ENCODE assay signal across 17 cellular contexts in the genomic region with DNA sequence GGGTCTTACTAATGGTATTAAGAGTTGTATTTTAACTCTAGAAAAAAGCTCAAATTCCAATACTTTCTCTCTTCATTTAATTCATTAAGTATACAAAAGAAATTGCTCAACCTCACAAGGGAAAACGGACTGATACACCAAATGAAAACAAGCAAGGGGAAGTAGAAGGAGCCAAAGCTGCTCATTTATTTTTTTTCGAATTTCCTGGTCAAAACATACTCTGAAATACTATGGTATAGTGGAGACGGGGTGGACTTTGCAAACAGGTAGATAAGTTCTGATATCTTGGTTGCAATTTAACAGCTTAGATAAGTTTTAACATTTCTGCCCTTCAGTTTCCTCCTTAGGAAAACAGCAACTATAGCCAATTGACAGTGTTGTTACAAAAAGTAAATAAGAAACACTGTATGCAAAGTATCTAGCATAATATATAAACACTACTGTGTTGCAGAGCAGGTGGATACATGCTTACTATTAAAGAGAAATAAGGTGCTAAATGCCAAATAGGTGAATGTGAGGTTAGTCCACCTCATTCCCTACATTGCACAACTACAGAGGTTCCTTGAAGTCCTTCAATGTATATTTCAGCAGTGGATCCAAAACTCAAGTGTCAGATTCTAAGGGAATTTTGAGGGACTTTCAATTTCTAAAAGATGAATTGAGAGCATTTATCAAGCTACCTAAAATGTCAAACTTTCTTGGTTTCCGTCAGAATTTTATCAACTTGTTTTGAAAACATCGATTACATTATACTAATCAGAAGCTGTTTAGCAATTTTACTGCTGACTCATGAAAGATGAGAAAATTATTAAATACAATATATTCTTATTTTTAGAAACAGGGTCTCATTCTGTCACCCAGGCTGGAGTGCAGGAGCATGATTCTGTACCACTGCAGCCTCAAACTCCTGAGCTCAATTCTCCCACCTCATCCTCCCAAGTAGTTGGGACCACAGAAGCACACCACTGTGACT. TPM values are rescaled to one million over a fixed set of nuclear protein-coding genes. Genes with fewer than 3 reads are reported as not detected.
DNase-seq lines count a peak whose midpoint lies in the region; ATAC-seq and TF ChIP-seq lines count a peak whose summit lies in the region.
"Had no signal": no experiment of that assay in that cellular context is flagged by ENCODE, and none has a peak within 500 bp of the region (broad histone marks: within the 10 kb centered on the region; RNA-seq: fewer than 3 reads in every experiment).

No MANE protein-coding gene starts in this region.

- intact Hi-C loops in right lobe of liver (cut with DNase I) (no loop called here), upper lobe of right lung (cut with DNase I) (no loop called here)

- H3K27me3 Mint-ChIP-seq in activated T-cell treated with anti-CD3 and anti-CD28 coated beads, Interleukin-2, amount 50 U/mL, for 24 hours = no peaks in the 10 kb centered on the region
- H3K27me3 Mint-ChIP-seq in activated T-cell treated with anti-CD3 and anti-CD28 coated beads, Interleukin-2, amount 50 U/mL, for 4 hours (ENCODE audit: low read depth) = no peaks in the 10 kb centered on the region
- no peaks in the 10 kb centered on the region for H3K27me3 Mint-ChIP-seq in activated naive CD8-positive, alpha-beta T cell treated with anti-CD3 and anti-CD28 coated beads, Interleukin-2, amount 10 ng/mL, durations not matched to agents 7 days and 5 days
- H3K27me3 Mint-ChIP-seq: central memory CD8-positive, alpha-beta T cell had no signal

- H3K4me3 ChIP-seq in right lobe of liver = no peak overlapping the region
- H3K4me3 ChIP-seq in upper lobe of right lung = no peak overlapping the region
- H3K4me3 ChIP-seq: psoas muscle had no signal

- peaks cover 30% of the 10 kb centered on the region for H3K4me1 Mint-ChIP-seq in activated T-cell treated with anti-CD3 and anti-CD28 coated beads, Interleukin-2, amount 50 U/mL, for 24 hours (ENCODE audit: low read depth)
- peaks cover 16% of the 10 kb centered on the region for H3K4me1 Mint-ChIP-seq in activated T-cell treated with anti-CD3 and anti-CD28 coated beads, Interleukin-2, amount 50 U/mL, for 4 hours (ENCODE audit: low read depth)
- peaks cover 30% of the 10 kb centered on the region for H3K4me1 Mint-ChIP-seq in activated naive CD8-positive, alpha-beta T cell treated with anti-CD3 and anti-CD28 coated beads, Interleukin-2, amount 10 ng/mL, durations not matched to agents 7 days and 5 days

- peaks cover 0 to 47% (median 11%) of the 10 kb centered on the region in 4 donors for H3K36me3 ChIP-seq in right lobe of liver
- peaks cover 73% of the 10 kb centered on the region for H3K36me3 ChIP-seq in upper lobe of right lung

- no peak for ATAC-seq in activated T-cell treated with anti-CD3 and anti-CD28 coated beads, Interleukin-2, amount 50 U/mL, for 4 hours
- no peak for ATAC-seq in activated naive CD8-positive, alpha-beta T cell treated with anti-CD3 and anti-CD28 coated beads, Interleukin-2, amount 10 ng/mL, durations not matched to agents 7 days and 5 days (ENCODE audit: low read depth)
- ATAC-seq in right lobe of liver (peak in 3 of 4 donors; percentile 46 to 79 (median 68)), upper lobe of right lung (no peak)

- peak overlapping the region; percentile 2 for H3K27ac Mint-ChIP-seq in activated T-cell treated with anti-CD3 and anti-CD28 coated beads, Interleukin-2, amount 50 U/mL, for 24 hours
- peak overlapping the region; percentile 28 for H3K27ac Mint-ChIP-seq in activated naive CD8-positive, alpha-beta T cell treated with anti-CD3 and anti-CD28 coated beads, Interleukin-2, amount 10 ng/mL, durations not matched to agents 7 days and 5 days
- H3K27ac Mint-ChIP-seq: HFFc6 had no signal

- no peak for TF ChIP-seq POLR2A in right lobe of liver (IDR thresholded peaks at IDR 0.05)

- no peaks in the 10 kb centered on the region for H3K9me3 ChIP-seq in right lobe of liver
- H3K9me3 ChIP-seq in upper lobe of right lung = no peaks in the 10 kb centered on the region
- H3K9me3 ChIP-seq: psoas muscle had no signal

- TF ChIP-seq CTCF in right lobe of liver (IDR thresholded peaks at IDR 0.05) (no peak), upper lobe of right lung (IDR thresholded peaks at IDR 0.05) (no peak)

- WGBS in right lobe of liver (ENCODE audit: insufficient coverage, low coverage, low lambda C conversion rate, missing lambda C conversion rate) = 35% methylated on average over 5 of the region's 5 CpGs

- H3K4me1 ChIP-seq in right lobe of liver = peaks cover 0 to 25% (median 8%) of the 10 kb centered on the region in 4 donors
- peaks cover 19% of the 10 kb centered on the region for H3K4me1 ChIP-seq in upper lobe of right lung
- H3K4me1 ChIP-seq: psoas muscle had no signal

- DNase-seq in activated T-cell treated with anti-CD3 and anti-CD28 coated beads, Interleukin-2, amount 50 U/mL, for 24 hours = no peak
- DNase-seq in activated T-cell treated with anti-CD3 and anti-CD28 coated beads, Interleukin-2, amount 50 U/mL, for 4 hours = no peak
- DNase-seq in activated naive CD8-positive, alpha-beta T cell treated with anti-CD3 and anti-CD28 coated beads, Interleukin-2, amount 10 ng/mL, durations not matched to agents 7 days and 5 days = no peak
- no peak for DNase-seq in right lobe of liver
- no peak for DNase-seq in upper lobe of right lung
- DNase-seq in NCI-H1048 (lab: John Stamatoyannopoulos, UW) = no peak
- DNase-seq in 8988T = no peak
- no peak for DNase-seq in pons (ENCODE audit: low spot score)
- DNase-seq: activated CD8-positive, alpha-beta memory T cell treated with anti-CD3 and anti-CD28 coated beads, Interleukin-2, amount 50 U/mL, for 48 hours; HFFc6; islet precursor cell; NCI-H187 treated with DMSO at 0.1 percent for 48 hours; NCI-H510A treated with DMSO at 0.1 percent for 48 hours; psoas muscle; stimulated activated CD4-positive, alpha-beta T cell treated with anti-CD3 and anti-CD28 coated beads, Interleukin-15, amount 100 ng/mL, for 24 hours; substantia nigra had no signal

- H3K36me3 Mint-ChIP-seq in activated T-cell treated with anti-CD3 and anti-CD28 coated beads, Interleukin-2, amount 50 U/mL, for 24 hours (ENCODE audit: low read depth) = peaks cover 91% of the 10 kb centered on the region
- H3K36me3 Mint-ChIP-seq in activated T-cell treated with anti-CD3 and anti-CD28 coated beads, Interleukin-2, amount 50 U/mL, for 4 hours (ENCODE audit: insufficient read depth) = peaks cover 36% of the 10 kb centered on the region
- H3K36me3 Mint-ChIP-seq in activated naive CD8-positive, alpha-beta T cell treated with anti-CD3 and anti-CD28 coated beads, Interleukin-2, amount 10 ng/mL, durations not matched to agents 7 days and 5 days = peaks cover 26% of the 10 kb centered on the region

- POLR2A ChIA-PET in activated naive CD8-positive, alpha-beta T cell treated with anti-CD3 and anti-CD28 coated beads, Interleukin-2, amount 10 ng/mL, durations not matched to agents 7 days and 5 days (lab: Charles Lee) = interaction anchor here (0.7 to 1.9 kb wide), 6 partner anchors 9 to 71 kb away, joined by 3 to 11 read pairs (median 5); a partner anchor contains a TSS

- peak overlapping the region in 1 of 3 donors; percentile 4 for H3K27ac ChIP-seq in right lobe of liver
- H3K27ac ChIP-seq in upper lobe of right lung = peak overlapping the region; percentile 43
- H3K27ac ChIP-seq: psoas muscle had no signal

- no peak overlapping the region for H3K4me3 Mint-ChIP-seq in activated T-cell treated with anti-CD3 and anti-CD28 coated beads, Interleukin-2, amount 50 U/mL, for 24 hours
- no peak overlapping the region for H3K4me3 Mint-ChIP-seq in activated T-cell treated with anti-CD3 and anti-CD28 coated beads, Interleukin-2, amount 50 U/mL, for 4 hours
- no peak overlapping the region for H3K4me3 Mint-ChIP-seq in activated naive CD8-positive, alpha-beta T cell treated with anti-CD3 and anti-CD28 coated beads, Interleukin-2, amount 10 ng/mL, durations not matched to agents 7 days and 5 days
- H3K4me3 Mint-ChIP-seq: central memory CD8-positive, alpha-beta T cell; HFFc6 had no signal

- H3K27me3 ChIP-seq in right lobe of liver (no peaks in the 10 kb centered on the region), upper lobe of right lung (no peaks in the 10 kb centered on the region)

- no peaks in the 10 kb centered on the region for H3K9me3 Mint-ChIP-seq in activated T-cell treated with anti-CD3 and anti-CD28 coated beads, Interleukin-2, amount 50 U/mL, for 24 hours
- H3K9me3 Mint-ChIP-seq in activated T-cell treated with anti-CD3 and anti-CD28 coated beads, Interleukin-2, amount 50 U/mL, for 4 hours = no peaks in the 10 kb centered on the region
- no peaks in the 10 kb centered on the region for H3K9me3 Mint-ChIP-seq in activated naive CD8-positive, alpha-beta T cell treated with anti-CD3 and anti-CD28 coated beads, Interleukin-2, amount 10 ng/mL, durations not matched to agents 7 days and 5 days
- H3K9me3 Mint-ChIP-seq: central memory CD8-positive, alpha-beta T cell; HFFc6 had no signal

RNA-seq across cellular contexts. Expression of a gene that starts 11.0 kb away (rescaled TPM):
- total RNA-seq in activated T-cell treated with anti-CD3 and anti-CD28 coated beads, Interleukin-2, amount 50 U/mL, for 4 hours = 100 to 1,000 TPM in 2 of 3 donors, 10 to 100 TPM in 1; 99.5 to 103 (median 102) TPM
- 10 to 100 TPM; 47.0 to 54.8 TPM for total RNA-seq in activated naive CD8-positive, alpha-beta T cell treated with anti-CD3 and anti-CD28 coated beads, Interleukin-2, amount 10 ng/mL, durations not matched to agents 7 days and 5 days
- total RNA-seq in right lobe of liver = 10 to 100 TPM; 45.7 to 69.9 (median 63.6) TPM
- total RNA-seq in upper lobe of right lung = 91.4 TPM

RNA-seq across cellular contexts. Expression of a gene that starts 11.6 kb away (rescaled TPM):
- total RNA-seq in activated T-cell treated with anti-CD3 and anti-CD28 coated beads, Interleukin-2, amount 50 U/mL, for 4 hours = 100 to 1,000 TPM in 1 of 3 donors, 10 to 100 TPM in 2; 95.1 to 112 (median 95.3) TPM
- total RNA-seq in activated naive CD8-positive, alpha-beta T cell treated with anti-CD3 and anti-CD28 coated beads, Interleukin-2, amount 10 ng/mL, durations not matched to agents 7 days and 5 days = 100 to 1,000 TPM; 126 to 143 TPM
- total RNA-seq in right lobe of liver (10 to 100 TPM; 28.5 to 45.2 (median 36.2) TPM), upper lobe of right lung (93.8 TPM)

RNA-seq across cellular contexts. Expression of a gene that starts 20.8 kb away (rescaled TPM):
- total RNA-seq in activated T-cell treated with anti-CD3 and anti-CD28 coated beads, Interleukin-2, amount 50 U/mL, for 4 hours = 10 to 100 TPM; 35.8 to 37.7 (median 35.9) TPM
- total RNA-seq in activated naive CD8-positive, alpha-beta T cell treated with anti-CD3 and anti-CD28 coated beads, Interleukin-2, amount 10 ng/mL, durations not matched to agents 7 days and 5 days = 10 to 100 TPM; 54.0 to 61.4 TPM
- total RNA-seq in right lobe of liver (10 to 100 TPM in 5 of 6 experiments, 1 to 10 TPM in 1; 8.4 to 15.1 (median 13.0) TPM), upper lobe of right lung (30.2 TPM)

Comparison
In these comparisons a context has a peak if more than half of its experiments do, and no peak if none do; other contexts are left out.
1. ATAC-seq: peak in right lobe of liver (3 of 4); none in activated T-cell treated with anti-CD3 and anti-CD28 coated beads, Interleukin-2, amount 50 U/mL, for 4 hours (0 of 2), activated naive CD8-positive, alpha-beta T cell treated with anti-CD3 and anti-CD28 coated beads, Interleukin-2, amount 10 ng/mL, durations not matched to agents 7 days and 5 days (single experiment) and upper lobe of right lung (single experiment).